13 cellular contexts compared by ENCODE assay signal in genomic region chrX:10512741-10513140, GRCh38.
DNase-seq lines count a peak whose midpoint lies in the region; ATAC-seq, FAIRE-seq and TF ChIP-seq lines count a peak whose summit lies in the region.
"Had no signal": no experiment of that assay in that cellular context is flagged by ENCODE, and none has a peak within 500 bp of the region (broad histone marks: within the 10 kb centered on the region; RNA-seq: fewer than 3 reads in every experiment).

No MANE protein-coding gene starts in this region.

- FAIRE-seq in endothelial cell of umbilical vein (lab: Jason Lieb, UNC) (peak; percentile 33), pancreas (lab: Jason Lieb, UNC) (peak; percentile 97)
- FAIRE-seq: H54 had no signal

- TF ChIP-seq CTCF in RWPE2 (IDR thresholded peaks at IDR 0.05; ENCODE audit: poor library complexity, severe bottlenecking) (no peak), endothelial cell of umbilical vein (IDR thresholded peaks at IDR 0.05; ENCODE audit: extremely low read depth in 1 of 2, insufficient read depth in 1 of 2, low read depth in 1 of 2, low read length in 2 of 2) (no peak), pancreas (IDR thresholded peaks at IDR 0.05) (no peak)

- CTCF ChIA-PET in endothelial cell of umbilical vein (lab: Charles Lee) (interaction anchor here (1.2 to 1.9 kb wide), 2 partner anchors 42 to 85 kb away, joined by 4 read pairs; no protein-coding TSS in a partner anchor), HEK293T (lab: Yijun Ruan, JAX) (no interaction called here)

- H3K27ac ChIP-seq in ACC112 (ENCODE audit: low read depth, low read length), result no peak overlapping the region
- peak overlapping the region; percentile 26 for H3K27ac ChIP-seq in RWPE2 (ENCODE audit: poor library complexity, severe bottlenecking)
- no peak overlapping the region for H3K27ac ChIP-seq in endothelial cell of umbilical vein (ENCODE audit: insufficient read depth, low read depth, low read length)
- no peak overlapping the region for H3K27ac ChIP-seq in pancreas
- H3K27ac ChIP-seq: GM23248 had no signal

- POLR2A ChIA-PET in endothelial cell of umbilical vein (lab: Charles Lee) (no interaction called here), HEK293T (lab: Yijun Ruan, JAX) (no interaction called here)

- no TSS peak for BruUV-seq in endothelial cell of umbilical vein (replicated peaks; lab: Mats Ljungman, UMichigan)

- 64 to 86% methylated on average over 3 of the region's 3 CpGs for WGBS in pancreas, 2 donors

- ATAC-seq in RWPE2 (ENCODE audit: low read depth), result no peak
- no peak for ATAC-seq in pancreas
- no peak for ATAC-seq in GM19328 (IDR thresholded peaks at IDR 0.05; ENCODE audit: unreplicated experiment)
- ATAC-seq: CD8-positive, alpha-beta T cell had no signal

- intact Hi-C loops in endothelial cell of umbilical vein (cut with micrococcal nuclease), result no loop called here
- intact Hi-C loops in pancreas (cut with DNase I), result no loop called here

- no peaks in the 10 kb centered on the region for H3K9me3 ChIP-seq in RWPE2 (ENCODE audit: severe bottlenecking)
- H3K9me3 ChIP-seq in endothelial cell of umbilical vein (replicated peaks; ENCODE audit: control insufficient read depth, insufficient read depth, low read length), result no peaks in the 10 kb centered on the region
- H3K9me3 ChIP-seq in pancreas, result no peaks in the 10 kb centered on the region
- H3K9me3 ChIP-seq: Caco-2 had no signal

- H3K4me1 ChIP-seq in ACC112 (ENCODE audit: control insufficient read depth, insufficient read depth, low read length, unreplicated experiment) (peaks cover 17% of the 10 kb centered on the region), RWPE2 (ENCODE audit: insufficient read depth, poor library complexity, severe bottlenecking) (peaks cover 10% of the 10 kb centered on the region), endothelial cell of umbilical vein (ENCODE audit: control insufficient read depth, extremely low read depth, insufficient read depth, low read length) (peaks cover 8% of the 10 kb centered on the region), pancreas (no peaks in the 10 kb centered on the region)
- H3K4me1 ChIP-seq: Caco-2 had no signal

- no peak overlapping the region for H3K4me2 ChIP-seq in endothelial cell of umbilical vein (ENCODE audit: insufficient read depth, low read length)

- no peaks in the 10 kb centered on the region for H4K20me1 ChIP-seq in endothelial cell of umbilical vein (replicated peaks; ENCODE audit: control insufficient read depth, extremely low read depth, insufficient read depth, low read length)

- no peak overlapping the region for H2AFZ ChIP-seq in ACC112 (ENCODE audit: low read length, unreplicated experiment)
- no peak overlapping the region for H2AFZ ChIP-seq in endothelial cell of umbilical vein (ENCODE audit: low read depth, low read length)
- H2AFZ ChIP-seq: GM23248 had no signal

- dilution Hi-C loops in endothelial cell of umbilical vein (cut with MboI; ENCODE audit: extremely low pct_ligation_motif_present, low sequenced_read_pairs), result no loop called here

- no peak overlapping the region for H3K9ac ChIP-seq in endothelial cell of umbilical vein (replicated peaks; ENCODE audit: extremely low read depth, insufficient read depth, low read length)
- H3K9ac ChIP-seq: GM23248 had no signal

- no peak for TF ChIP-seq POLR2A in endothelial cell of umbilical vein (IDR thresholded peaks at IDR 0.05; ENCODE audit: low read depth, low read length)

- peaks cover 13% of the 10 kb centered on the region; the same call in 1 of the 2 replicates for H3K36me3 ChIP-seq in ACC112 (ENCODE audit: insufficient read depth, low read length)
- H3K36me3 ChIP-seq in RWPE2 (ENCODE audit: low read depth), result no peaks in the 10 kb centered on the region
- no peaks in the 10 kb centered on the region for H3K36me3 ChIP-seq in endothelial cell of umbilical vein (ENCODE audit: control insufficient read depth in 2 of 2, extremely low read depth in 1 of 2, insufficient read depth in 2 of 2, low read length in 2 of 2)
- H3K36me3 ChIP-seq in pancreas, result no peaks in the 10 kb centered on the region

- no peaks in the 10 kb centered on the region for H3K9me1 ChIP-seq in endothelial cell of umbilical vein (replicated peaks; ENCODE audit: control insufficient read depth, extremely low read depth, insufficient read depth, low read length)

- no peaks in the 10 kb centered on the region for H3K27me3 ChIP-seq in ACC112 (ENCODE audit: insufficient read depth, low read length)
- H3K27me3 ChIP-seq in RWPE2 (ENCODE audit: insufficient read depth, poor library complexity, severe bottlenecking), result no peaks in the 10 kb centered on the region
- no peaks in the 10 kb centered on the region for H3K27me3 ChIP-seq in endothelial cell of umbilical vein (ENCODE audit: control insufficient read depth in 2 of 2, insufficient read depth in 2 of 2, low read length in 2 of 2)
- H3K27me3 ChIP-seq in pancreas, result peaks cover 0 to 5% (median 0%) of the 10 kb centered on the region in 4 donors

- no peak for DNase-seq in RWPE2 (ENCODE audit: low spot score)
- DNase-seq in endothelial cell of umbilical vein (ENCODE audit: low read depth, low spot score), result no peak
- DNase-seq in pancreas, result no peak
- no peak for DNase-seq in HEK293T (ENCODE audit: extremely low spot score)
- no peak for DNase-seq in NCI-H510A (lab: John Stamatoyannopoulos, UW)
- DNase-seq: Caco-2; CD8-positive, alpha-beta T cell; DND-41; GF-D8; GM23248 had no signal

- H3K4me3 ChIP-seq in ACC112 (ENCODE audit: low read depth, low read length), result peak overlapping the region; percentile 21; the same call in 1 of the 2 replicates
- H3K4me3 ChIP-seq in RWPE2 (ENCODE audit: severe bottlenecking), result no peak overlapping the region
- no peak overlapping the region for H3K4me3 ChIP-seq in endothelial cell of umbilical vein (replicated peaks in 1 of 3; ENCODE audit: insufficient read depth in 1 of 3, low read depth in 1 of 3, low read length in 3 of 3)
- no peak overlapping the region for H3K4me3 ChIP-seq in pancreas
- H3K4me3 ChIP-seq: GM23248 had no signal

- H3K79me2 ChIP-seq in ACC112 (ENCODE audit: control insufficient read depth, insufficient read depth, low read length, unreplicated experiment) (no peaks in the 10 kb centered on the region), endothelial cell of umbilical vein (ENCODE audit: control insufficient read depth, insufficient read depth, low read length) (no peaks in the 10 kb centered on the region)

TF ChIP-seq in endothelial cell of umbilical vein, 7 proteins besides CTCF, POLR2A, EP300 and RAD21:
- no peak for TF ChIP-seq FOS (IDR thresholded peaks at IDR 0.05; ENCODE audit: borderline replicate concordance, insufficient read depth, low read length)
- no peak for TF ChIP-seq MYC (IDR thresholded peaks at IDR 0.05; ENCODE audit: low read depth, low read length)
- no peak for TF ChIP-seq EZH2 (IDR thresholded peaks at IDR 0.05; ENCODE audit: borderline replicate concordance, low read depth, low read length, severe bottlenecking)
- no peak for TF ChIP-seq MAX (IDR thresholded peaks at IDR 0.05; ENCODE audit: insufficient read depth, insufficient read length)
- no peak for TF ChIP-seq POLR2AphosphoS5 (IDR thresholded peaks at IDR 0.05; ENCODE audit: insufficient read depth, low read depth, low read length)

TF ChIP-seq in HEK293T, 16 proteins besides CTCF, POLR2A, EP300 and RAD21:
- no peak for TF ChIP-seq PKNOX1 (IDR thresholded peaks at IDR 0.05)
